ENCODE assay signal across 8 cellular contexts in the genomic region with DNA sequence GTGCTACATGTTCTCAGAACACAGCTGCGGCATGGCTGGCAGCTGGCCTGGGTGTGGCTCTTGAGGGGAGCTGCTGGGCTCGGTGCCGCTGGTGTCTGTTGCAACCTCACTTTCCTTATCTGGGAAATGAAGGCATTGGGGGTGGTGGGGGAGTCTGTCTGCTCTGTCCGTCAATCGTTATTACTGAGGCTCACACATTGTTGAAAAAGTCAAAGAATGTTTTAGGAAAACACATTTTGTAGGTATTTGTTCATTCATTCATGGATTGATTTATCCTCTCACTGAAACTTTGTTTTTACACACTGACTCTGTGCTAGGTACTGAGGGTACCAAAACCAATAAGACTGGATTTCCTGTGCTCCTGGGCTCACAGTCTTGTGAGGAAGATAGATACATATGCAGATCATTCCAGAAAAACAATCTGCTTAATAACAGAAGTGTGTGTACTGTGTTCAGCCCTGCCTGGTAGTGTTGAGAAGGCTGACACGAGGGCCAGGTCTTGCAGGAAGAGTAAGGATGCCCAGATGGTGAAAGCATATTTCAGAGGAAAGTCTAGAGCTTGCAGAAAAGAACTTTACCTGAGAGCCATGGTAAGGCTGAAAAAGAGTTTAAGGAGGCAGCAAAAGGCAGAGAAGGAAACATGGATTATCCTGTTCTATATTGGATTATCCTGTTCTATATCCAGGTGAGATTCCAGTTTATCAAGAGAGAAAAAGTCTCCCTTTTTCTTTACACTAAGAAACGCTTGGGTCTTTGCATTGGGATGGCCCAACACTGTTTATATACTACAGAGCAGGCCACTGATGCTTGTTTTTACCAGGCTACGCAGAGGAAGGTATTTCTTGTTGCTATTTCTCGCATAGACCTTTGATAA.
DNase-seq lines count a peak whose midpoint lies in the region; ATAC-seq lines count a peak whose summit lies in the region.

No MANE protein-coding gene starts in this region.

- no peak overlapping the region for H3K27ac Mint-ChIP-seq in stimulated activated naive CD8-positive, alpha-beta T cell treated with anti-CD3 and anti-CD28 coated beads, Interleukin-15, amount 100 ng/mL, for 72 hours

- intact Hi-C loops in left colon (cut with DNase I, micrococcal nuclease) = loop anchor here in 1 of 2 donors (10.0 kb wide), 1 partner anchor 103 kb away; no protein-coding TSS in a partner anchor

- H3K9me3 Mint-ChIP-seq in stimulated activated naive CD8-positive, alpha-beta T cell treated with anti-CD3 and anti-CD28 coated beads, Interleukin-15, amount 100 ng/mL, for 72 hours = no peaks in the 10 kb centered on the region

- H3K4me1 Mint-ChIP-seq in stimulated activated naive CD8-positive, alpha-beta T cell treated with anti-CD3 and anti-CD28 coated beads, Interleukin-15, amount 100 ng/mL, for 72 hours = peaks cover 67% of the 10 kb centered on the region

- H3K27me3 Mint-ChIP-seq in stimulated activated naive CD8-positive, alpha-beta T cell treated with anti-CD3 and anti-CD28 coated beads, Interleukin-15, amount 100 ng/mL, for 72 hours = no peaks in the 10 kb centered on the region

- H3K4me3 Mint-ChIP-seq in stimulated activated naive CD8-positive, alpha-beta T cell treated with anti-CD3 and anti-CD28 coated beads, Interleukin-15, amount 100 ng/mL, for 72 hours = peak overlapping the region; percentile 63

- DNase-seq in NCI-H82 (lab: John Stamatoyannopoulos, UW) (peak; percentile 2), NCI-H82 treated with DMSO at 0.1 percent for 48 hours (lab: John Stamatoyannopoulos, UW; ENCODE audit: unreplicated experiment) (no peak), left colon (peak; percentile 81 to 87), germinal center (ENCODE audit: low spot score) (no peak)
- peak; percentile 20 for DNase-seq in activated T-helper 9 cell treated with anti-CD3 and anti-CD28 coated beads, Interleukin-2, amount 50 U/mL, for 16 hours (ENCODE audit: low read depth)
- peak in 1 of 2 donors; percentile 30 for DNase-seq in stimulated activated naive CD8-positive, alpha-beta T cell treated with anti-CD3 and anti-CD28 coated beads, Interleukin-15, amount 100 ng/mL, for 72 hours

- ATAC-seq in left colon (peak; percentile 70), GM18511 (IDR thresholded peaks at IDR 0.05; ENCODE audit: unreplicated experiment) (no peak), HG03439 (IDR thresholded peaks at IDR 0.05; ENCODE audit: unreplicated experiment) (no peak)
- peak; percentile 65 for ATAC-seq in stimulated activated naive CD8-positive, alpha-beta T cell treated with anti-CD3 and anti-CD28 coated beads, Interleukin-15, amount 100 ng/mL, for 72 hours

Comparison
In these comparisons a context has a peak if more than half of its experiments do, and no peak if none do; other contexts are left out.
1. DNase-seq: peak in NCI-H82 (single experiment), activated T-helper 9 cell treated with anti-CD3 and anti-CD28 coated beads, Interleukin-2, amount 50 U/mL, for 16 hours (single experiment) and left colon (2 of 2); none in NCI-H82 treated with DMSO at 0.1 percent for 48 hours (single experiment) and germinal center (single experiment).
2. ATAC-seq: peak in left colon (single experiment) and stimulated activated naive CD8-positive, alpha-beta T cell treated with anti-CD3 and anti-CD28 coated beads, Interleukin-15, amount 100 ng/mL, for 72 hours (single experiment); none in GM18511 (single experiment) and HG03439 (single experiment).